8 cellular contexts compared by ENCODE assay signal in the genomic region with DNA sequence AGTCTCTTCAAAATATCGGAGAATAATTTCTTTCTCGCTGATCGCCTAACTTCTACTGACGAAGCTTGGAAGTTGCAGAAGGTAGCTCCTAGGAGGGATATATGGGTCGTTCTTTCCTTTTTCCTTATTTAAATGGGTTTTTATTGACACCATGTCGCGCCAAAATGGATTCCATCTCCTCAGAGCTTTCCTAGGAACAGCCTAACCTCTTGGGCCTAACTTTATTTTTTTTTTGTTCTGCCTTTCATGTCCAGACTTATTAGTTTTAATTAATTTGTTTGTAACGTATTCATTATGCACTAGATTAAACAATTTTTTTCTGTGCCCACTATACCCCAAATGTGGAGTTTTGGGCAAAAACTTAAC.
DNase-seq lines count a peak whose midpoint lies in the region; ATAC-seq and TF ChIP-seq lines count a peak whose summit lies in the region.

No MANE protein-coding gene starts in this region.

- TF ChIP-seq CTCF in KMS-11 (conservative IDR thresholded peaks at IDR 0.05; ENCODE audit: low read depth, low read length) (no peak), mesothelial cell of epicardium (IDR thresholded peaks at IDR 0.05; ENCODE audit: unreplicated experiment) (no peak)

- no peaks in the 10 kb centered on the region for H3K27me3 ChIP-seq in KMS-11 (ENCODE audit: insufficient read depth, low read depth)

- H3K27ac ChIP-seq in KMS-11 (peak overlapping the region; percentile 83), caudate nucleus (ENCODE audit: low read depth, low read length) (peak overlapping the region; percentile 61)

- H3K27me3 Mint-ChIP-seq in mesothelial cell of epicardium (ENCODE audit: low read depth), result no peaks in the 10 kb centered on the region

- H3K36me3 ChIP-seq in ES-I3 (ENCODE audit: insufficient read depth, low read length) (peaks cover 11% of the 10 kb centered on the region), KMS-11 (ENCODE audit: insufficient read depth) (0 out of 2 replicates have a peak, but pooled peaks cover 3% of the 10 kb centered on the region)

- H3K27ac Mint-ChIP-seq in mesothelial cell of epicardium, result peak overlapping the region; percentile 96

- H3K4me3 Mint-ChIP-seq in mesothelial cell of epicardium, result peak overlapping the region; percentile 82

- H3K4me3 ChIP-seq in KMS-11 (IDR thresholded peaks at IDR 0.05; ENCODE audit: insufficient read depth, low read depth, low read length), result no peak overlapping the region

- H2AFZ ChIP-seq in KMS-11 (ENCODE audit: low read depth), result peak overlapping the region; percentile 70

- H3K4me1 ChIP-seq in ES-I3 (ENCODE audit: insufficient read depth, low read length) (no peaks in the 10 kb centered on the region), KMS-11 (ENCODE audit: low read depth, poor library complexity, severe bottlenecking) (no peaks in the 10 kb centered on the region)

- ATAC-seq in HG02763 (IDR thresholded peaks at IDR 0.05; ENCODE audit: unreplicated experiment), result no peak

- DNase-seq in caudate nucleus (lab: John Stamatoyannopoulos, UW), result no peak
- no peak for DNase-seq in mesothelial cell of epicardium (ENCODE audit: low spot score in 2 of 2, unreplicated experiment in 2 of 2)
- no peak for DNase-seq in SHP77 (lab: John Stamatoyannopoulos, UW)
- DNase-seq in ACHN, result no peak
- no peak for DNase-seq in NCI-H1694 treated with DMSO at 0.1 percent for 48 hours (lab: John Stamatoyannopoulos, UW)

- H3K4me1 Mint-ChIP-seq in mesothelial cell of epicardium, result peaks cover 18% of the 10 kb centered on the region

- peaks cover 35% of the 10 kb centered on the region for H3K79me2 ChIP-seq in KMS-11 (ENCODE audit: insufficient read depth, low read depth)

- H3K9me3 Mint-ChIP-seq in mesothelial cell of epicardium, result no peaks in the 10 kb centered on the region

- H4K20me1 ChIP-seq in KMS-11 (ENCODE audit: insufficient read depth), result no peaks in the 10 kb centered on the region

- no peaks in the 10 kb centered on the region for H3K9me3 ChIP-seq in ES-I3 (ENCODE audit: control insufficient read depth, insufficient read depth, low read length)

- in situ Hi-C loops in ACHN (cut with HindIII; ENCODE audit: low pct_ligation_motif_present, low pct_unique_long_range_greater_than_20kb, low sequenced_read_pairs), result no loop called here

- H3K4me2 ChIP-seq in KMS-11, result peak overlapping the region; percentile 40

- H3K9ac ChIP-seq in ES-I3 (ENCODE audit: low read depth, low read length) (peak overlapping the region; percentile 93), KMS-11 (peak overlapping the region; percentile 94)

- peaks cover 18% of the 10 kb centered on the region for H3K36me3 Mint-ChIP-seq in mesothelial cell of epicardium
